In genomic region chr3:37125195-37125594, GRCh38 we compare ENCODE assay signal across 26 cellular contexts. TPM values are rescaled to one million over a fixed set of nuclear protein-coding genes. Genes with fewer than 3 reads are reported as not detected.
DNase-seq lines count a peak whose midpoint lies in the region; TF ChIP-seq lines count a peak whose summit lies in the region.
"Had no signal": no experiment of that assay in that cellular context is flagged by ENCODE, and none has a peak within 500 bp of the region (broad histone marks: within the 10 kb centered on the region; RNA-seq: fewer than 3 reads in every experiment).

No MANE protein-coding gene starts in this region.

- whole genome bisulfite sequencing in hepatocyte (ENCODE audit: low lambda C conversion rate, missing lambda C conversion rate) = 47% methylated on average over 1 of the region's 1 CpG

- no peaks in the 10 kb centered on the region for H3K9me2 ChIP-seq in hepatocyte (replicated peaks; ENCODE audit: insufficient read depth)

- H4K20me1 ChIP-seq in hepatocyte (ENCODE audit: insufficient read depth, poor library complexity, severe bottlenecking) = no peaks in the 10 kb centered on the region

- H3K27me3 Mint-ChIP-seq in progenitor cell of endocrine pancreas = no peaks in the 10 kb centered on the region
- H3K27me3 Mint-ChIP-seq: activated CD4-positive, alpha-beta T cell treated with anti-CD3 and anti-CD28 coated beads for 36 hours; activated T-helper 17 cell treated with anti-CD3 and anti-CD28 coated beads, Interleukin-2, amount 50 U/mL, for 72 hours had no signal

- intact Hi-C loops in left ventricle myocardium inferior (cut with micrococcal nuclease) (no loop called here), cardiac septum (cut with DNase I) (no loop called here)

- DNase-seq in left ventricle myocardium inferior = no peak
- no peak for DNase-seq in cardiac septum (ENCODE audit: low spot score)
- DNase-seq in hepatocyte (ENCODE audit: low spot score) = no peak
- no peak for DNase-seq in progenitor cell of endocrine pancreas (ENCODE audit: low spot score, unreplicated experiment)
- DNase-seq in GM13976 (ENCODE audit: low spot score) = no peak
- no peak for DNase-seq in activated naive CD4-positive, alpha-beta T cell (lab: John Stamatoyannopoulos, UW)
- no peak for DNase-seq in DMS53 (lab: John Stamatoyannopoulos, UW)
- no peak for DNase-seq in stimulated activated naive CD4-positive, alpha-beta T cell treated with Interleukin-2 at 50 U/mL for 16 hours (lab: John Stamatoyannopoulos, UW)
- DNase-seq: activated CD4-positive, alpha-beta T cell treated with anti-CD3 and anti-CD28 coated beads for 36 hours; activated naive CD4-positive, alpha-beta T cell treated with anti-CD3 and anti-CD28 coated beads, Interleukin-2, amount 50 U/mL, for 16 hours; amygdala; brain microvascular endothelial cell; Caco-2; DMS79 treated with DMSO at 0.1 percent for 48 hours; GF-D8; heart left ventricle; NCI-H2107; NCI-H345; SJCRH30; substantia nigra; T-helper 9 cell; upper lobe of left lung had no signal

- peak overlapping the region; percentile 19 for H3K4me2 ChIP-seq in hepatocyte
- H3K4me2 ChIP-seq: neural progenitor cell had no signal

- peak overlapping the region; percentile 71 for H3K27ac Mint-ChIP-seq in progenitor cell of endocrine pancreas
- H3K27ac Mint-ChIP-seq: activated CD4-positive, alpha-beta T cell treated with anti-CD3 and anti-CD28 coated beads for 36 hours; activated T-helper 17 cell treated with anti-CD3 and anti-CD28 coated beads, Interleukin-2, amount 50 U/mL, for 72 hours; neural progenitor cell; stimulated activated effector memory CD8-positive, alpha-beta T cell treated with anti-CD3 and anti-CD28 coated beads, Interleukin-12 subunit alpha, Interleukin-12 subunit beta, amount 100 ng/mL, for 72 hours had no signal

- no peak for TF ChIP-seq CTCF in left ventricle myocardium inferior (IDR thresholded peaks at IDR 0.05; ENCODE audit: borderline replicate concordance)
- TF ChIP-seq CTCF in hepatocyte (IDR thresholded peaks at IDR 0.05; ENCODE audit: poor library complexity) = no peak
- TF ChIP-seq CTCF in progenitor cell of endocrine pancreas (IDR thresholded peaks at IDR 0.05; ENCODE audit: unreplicated experiment) = no peak
- no peak for TF ChIP-seq CTCF in GM13976 (IDR thresholded peaks at IDR 0.05; ENCODE audit: borderline replicate concordance, control extremely low read depth, extremely low read depth, insufficient read depth, missing control alignments)

- H3K27ac ChIP-seq in left ventricle myocardium inferior (replicated peaks) (peak overlapping the region; percentile 31), hepatocyte (peak overlapping the region; percentile 59)
- H3K27ac ChIP-seq: brain microvascular endothelial cell, C4-2B, neural progenitor cell, SJCRH30 had no signal

- peaks cover 61% of the 10 kb centered on the region for H3K4me1 ChIP-seq in left ventricle myocardium inferior
- H3K4me1 ChIP-seq in hepatocyte (ENCODE audit: insufficient read depth) = peaks cover 12% of the 10 kb centered on the region
- H3K4me1 ChIP-seq: neural progenitor cell, SJCRH30 had no signal

- H3K4me3 ChIP-seq in left ventricle myocardium inferior (no peak overlapping the region), hepatocyte (no peak overlapping the region)
- H3K4me3 ChIP-seq: heart left ventricle, neural progenitor cell, SJCRH30, upper lobe of left lung had no signal

- peaks cover 4% of the 10 kb centered on the region for H3K36me3 ChIP-seq in left ventricle myocardium inferior
- no peaks in the 10 kb centered on the region for H3K36me3 ChIP-seq in hepatocyte (replicated peaks; ENCODE audit: insufficient read depth, low read depth)
- H3K36me3 ChIP-seq: brain microvascular endothelial cell, SJCRH30 had no signal

- in situ Hi-C loops in GM13976 (cut with MboI; ENCODE audit: low sequenced_read_pairs, unreplicated experiment) = no loop called here

- H3K79me2 ChIP-seq in hepatocyte = peaks cover 16% of the 10 kb centered on the region

- H3K4me3 Mint-ChIP-seq in progenitor cell of endocrine pancreas (ENCODE audit: low read depth) = no peak overlapping the region
- H3K4me3 Mint-ChIP-seq: activated CD4-positive, alpha-beta T cell treated with anti-CD3 and anti-CD28 coated beads for 36 hours; activated T-helper 17 cell treated with anti-CD3 and anti-CD28 coated beads, Interleukin-2, amount 50 U/mL, for 72 hours; neural progenitor cell; stimulated activated effector memory CD8-positive, alpha-beta T cell treated with anti-CD3 and anti-CD28 coated beads, Interleukin-12 subunit alpha, Interleukin-12 subunit beta, amount 100 ng/mL, for 72 hours had no signal

- peaks cover 7% of the 10 kb centered on the region for H3K36me3 Mint-ChIP-seq in progenitor cell of endocrine pancreas (ENCODE audit: insufficient read depth)

- no peak overlapping the region for H2AFZ ChIP-seq in hepatocyte
- H2AFZ ChIP-seq: neural progenitor cell had no signal

- no peaks in the 10 kb centered on the region for H3K9me3 Mint-ChIP-seq in progenitor cell of endocrine pancreas (ENCODE audit: low read depth)
- H3K9me3 Mint-ChIP-seq: activated T-helper 17 cell treated with anti-CD3 and anti-CD28 coated beads, Interleukin-2, amount 50 U/mL, for 72 hours; neural progenitor cell; stimulated activated effector memory CD8-positive, alpha-beta T cell treated with anti-CD3 and anti-CD28 coated beads, Interleukin-12 subunit alpha, Interleukin-12 subunit beta, amount 100 ng/mL, for 72 hours had no signal

- H3K4me1 Mint-ChIP-seq in progenitor cell of endocrine pancreas (ENCODE audit: low read depth) = peaks cover 40% of the 10 kb centered on the region
- H3K4me1 Mint-ChIP-seq: neural progenitor cell had no signal

- H3K27me3 ChIP-seq in left ventricle myocardium inferior (ENCODE audit: low read depth) (no peaks in the 10 kb centered on the region), hepatocyte (no peaks in the 10 kb centered on the region)
- H3K27me3 ChIP-seq: brain microvascular endothelial cell, heart left ventricle, neural progenitor cell, SJCRH30, upper lobe of left lung had no signal

- H3K9me3 ChIP-seq in left ventricle myocardium inferior (replicated peaks) (no peaks in the 10 kb centered on the region), hepatocyte (ENCODE audit: low read depth) (no peaks in the 10 kb centered on the region)
- H3K9me3 ChIP-seq: Caco-2, SJCRH30, upper lobe of left lung had no signal

RNA-seq across cellular contexts. Expression of gene LRRFIP2, which starts 49.2 kb away (rescaled TPM):
- 155 TPM for total RNA-seq in left ventricle myocardium inferior
- 135 TPM for total RNA-seq in cardiac septum
- 42.2 and 48.8 TPM in 2 replicates for total RNA-seq in hepatocyte
- polyA plus RNA-seq in hepatocyte = 29.0 and 38.0 TPM in 2 replicates
- total RNA-seq in progenitor cell of endocrine pancreas = 48.0 and 49.3 TPM in 2 replicates
